In the genomic region with DNA sequence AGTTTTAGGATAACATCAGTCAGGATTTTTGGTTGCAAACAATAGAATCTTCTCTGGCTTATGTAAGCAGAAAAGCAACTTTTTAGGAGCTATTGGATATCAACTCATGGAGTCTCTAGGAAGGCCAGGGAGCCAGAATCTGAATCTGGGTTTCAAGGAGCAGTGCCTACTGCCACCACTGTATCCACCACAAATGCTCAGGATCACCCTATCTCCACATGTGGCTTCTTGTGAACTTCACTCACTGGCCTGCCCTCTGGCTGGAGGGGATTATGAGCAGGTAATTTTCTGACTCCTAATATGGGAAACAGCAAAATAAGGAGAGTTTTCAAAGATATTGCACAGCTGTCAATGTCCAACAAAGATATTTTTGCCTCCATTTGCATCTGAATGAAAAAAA, we compare ENCODE assay signal across 21 cellular contexts.
DNase-seq lines count a peak whose midpoint lies in the region; ATAC-seq and TF ChIP-seq lines count a peak whose summit lies in the region.
"Had no signal": no experiment of that assay in that cellular context is flagged by ENCODE, and none has a peak within 500 bp of the region (broad histone marks: within the 10 kb centered on the region; RNA-seq: fewer than 3 reads in every experiment).

No MANE protein-coding gene starts in this region.

- H3K4me1 ChIP-seq in RWPE2 (ENCODE audit: insufficient read depth, poor library complexity, severe bottlenecking): peaks cover 30% of the 10 kb centered on the region
- peaks cover 16% of the 10 kb centered on the region for H3K4me1 ChIP-seq in fibroblast of lung (ENCODE audit: control insufficient read depth, extremely low read depth, insufficient read depth, low read length)
- H3K4me1 ChIP-seq: BLaER1, Peyer's patch had no signal

- H3K4me3 ChIP-seq in RWPE2 (ENCODE audit: severe bottlenecking): no peak overlapping the region
- no peak overlapping the region for H3K4me3 ChIP-seq in fibroblast of lung (replicated peaks in 1 of 4; ENCODE audit: control extremely low read depth in 1 of 4, insufficient read depth in 1 of 4, low read depth in 3 of 4, low read length in 4 of 4)
- H3K4me3 ChIP-seq: BLaER1, Peyer's patch, spleen had no signal

- no peak for ATAC-seq in RWPE2 (ENCODE audit: low read depth)

- no peaks in the 10 kb centered on the region for H4K20me1 ChIP-seq in fibroblast of lung (ENCODE audit: control insufficient read depth, extremely low read depth, insufficient read depth, low read length)
- H4K20me1 ChIP-seq: BLaER1 had no signal

- H3K27ac ChIP-seq in RWPE2 (ENCODE audit: poor library complexity, severe bottlenecking) (peak overlapping the region; percentile 93), fibroblast of lung (ENCODE audit: insufficient read depth, low read length) (peak overlapping the region; percentile 88)
- H3K27ac ChIP-seq: 22Rv1, BLaER1, Peyer's patch, spleen had no signal

- H3K27me3 Mint-ChIP-seq in osteocyte (ENCODE audit: unreplicated experiment): no peaks in the 10 kb centered on the region
- H3K27me3 Mint-ChIP-seq: activated naive CD4-positive, alpha-beta T cell treated with anti-CD3 and anti-CD28 coated beads, Interleukin-2, amount 10 ng/mL, durations not matched to agents 7 days and 5 days; progenitor cell of endocrine pancreas had no signal

- H3K36me3 ChIP-seq in RWPE2 (ENCODE audit: low read depth) (peaks cover 7% of the 10 kb centered on the region; the same call in 1 of the 2 replicates), fibroblast of lung (ENCODE audit: control insufficient read depth, insufficient read depth, low read length) (no peaks in the 10 kb centered on the region)
- H3K36me3 ChIP-seq: BLaER1, Peyer's patch, spleen, thoracic aorta had no signal

- H2AFZ ChIP-seq in fibroblast of lung (ENCODE audit: low read length): no peak overlapping the region

- no peaks in the 10 kb centered on the region for H3K9me3 Mint-ChIP-seq in osteocyte (ENCODE audit: unreplicated experiment)
- H3K9me3 Mint-ChIP-seq: activated naive CD4-positive, alpha-beta T cell treated with anti-CD3 and anti-CD28 coated beads, Interleukin-2, amount 10 ng/mL, durations not matched to agents 7 days and 5 days; dendritic cell treated with granulocyte-macrophage colony-stimulating factor and Interleukin-4, amounts not matched to agents 40 ng/mL and 50 ng/mL, for 4 days; nephron progenitor cell had no signal

- H3K9me3 ChIP-seq in RWPE2 (ENCODE audit: severe bottlenecking): no peaks in the 10 kb centered on the region
- H3K9me3 ChIP-seq in fibroblast of lung (ENCODE audit: control insufficient read depth, insufficient read depth, low read depth, low read length): no peaks in the 10 kb centered on the region
- H3K9me3 ChIP-seq: BLaER1, Peyer's patch, spleen, thoracic aorta had no signal

- H3K9ac ChIP-seq in fibroblast of lung (ENCODE audit: insufficient read depth, low read length): no peak overlapping the region
- H3K9ac ChIP-seq: BLaER1 had no signal

- peak overlapping the region; percentile 17 for H3K4me2 ChIP-seq in fibroblast of lung (ENCODE audit: extremely low read depth, insufficient read depth, low read length)
- H3K4me2 ChIP-seq: BLaER1 had no signal

- peaks cover 24% of the 10 kb centered on the region for H3K4me1 Mint-ChIP-seq in osteocyte (ENCODE audit: unreplicated experiment)
- H3K4me1 Mint-ChIP-seq: activated naive CD4-positive, alpha-beta T cell treated with anti-CD3 and anti-CD28 coated beads, Interleukin-2, amount 10 ng/mL, durations not matched to agents 7 days and 5 days had no signal

- H3K4me3 Mint-ChIP-seq in osteocyte (ENCODE audit: unreplicated experiment): no peak overlapping the region
- H3K4me3 Mint-ChIP-seq: activated naive CD4-positive, alpha-beta T cell treated with anti-CD3 and anti-CD28 coated beads, Interleukin-2, amount 10 ng/mL, durations not matched to agents 7 days and 5 days; dendritic cell treated with granulocyte-macrophage colony-stimulating factor and Interleukin-4, amounts not matched to agents 40 ng/mL and 50 ng/mL, for 4 days; nephron progenitor cell had no signal

- peaks cover 1% of the 10 kb centered on the region for H3K79me2 ChIP-seq in fibroblast of lung (ENCODE audit: control insufficient read depth, insufficient read depth, low read length)

- no peaks in the 10 kb centered on the region for H3K27me3 ChIP-seq in RWPE2 (ENCODE audit: insufficient read depth, poor library complexity, severe bottlenecking)
- no peaks in the 10 kb centered on the region for H3K27me3 ChIP-seq in fibroblast of lung (ENCODE audit: control insufficient read depth, insufficient read depth, low read length)
- H3K27me3 ChIP-seq: BLaER1, Peyer's patch, spleen had no signal

- peaks cover 20% of the 10 kb centered on the region for H3K36me3 Mint-ChIP-seq in osteocyte (ENCODE audit: unreplicated experiment)

- H3K27ac Mint-ChIP-seq in osteocyte (ENCODE audit: unreplicated experiment): peak overlapping the region; percentile 61
- H3K27ac Mint-ChIP-seq: activated naive CD4-positive, alpha-beta T cell treated with anti-CD3 and anti-CD28 coated beads, Interleukin-2, amount 10 ng/mL, durations not matched to agents 7 days and 5 days; dendritic cell treated with granulocyte-macrophage colony-stimulating factor and Interleukin-4, amounts not matched to agents 40 ng/mL and 50 ng/mL, for 4 days had no signal

- peak; percentile 41 for DNase-seq in DMS53 (lab: John Stamatoyannopoulos, UW)
- no peak for DNase-seq in DMS53 treated with DMSO at 0.1 percent for 48 hours (lab: John Stamatoyannopoulos, UW; ENCODE audit: unreplicated experiment)
- DNase-seq in RWPE2 (ENCODE audit: low spot score): no peak
- DNase-seq in fibroblast of lung (ENCODE audit: low read depth in 2 of 2): no peak
- no peak for DNase-seq in osteocyte (ENCODE audit: extremely low spot score, unreplicated experiment)
- DNase-seq in activated CD4-positive, alpha-beta T cell treated with anti-CD3 and anti-CD28 coated beads, Interleukin-2, amount 50 U/mL, for 48 hours: no peak
- DNase-seq in GM03348 (ENCODE audit: low spot score): no peak
- DNase-seq in KG1 (lab: John Stamatoyannopoulos, UW): no peak
- DNase-seq: activated naive CD4-positive, alpha-beta T cell treated with anti-CD3 and anti-CD28 coated beads, Interleukin-2, amount 10 ng/mL, durations not matched to agents 7 days and 5 days; activated T-cell treated with anti-CD3 and anti-CD28 coated beads, Interleukin-2, amount 50 U/mL, for 1 hour; GF-D8; NCI-H1436; NCI-H774; nephron progenitor cell; spleen had no signal

- TF ChIP-seq CTCF in RWPE2 (IDR thresholded peaks at IDR 0.05; ENCODE audit: poor library complexity, severe bottlenecking): no peak
- TF ChIP-seq CTCF in fibroblast of lung (conservative IDR thresholded peaks at IDR 0.05 in 1 of 2, IDR thresholded peaks at IDR 0.05 in 1 of 2; ENCODE audit: low read depth in 1 of 2, low read length in 2 of 2): no peak
- TF ChIP-seq CTCF in osteocyte (IDR thresholded peaks at IDR 0.05): no peak
